In genomic region chrX:150421816-150422215, GRCh38 we compare ENCODE assay signal across 22 cellular contexts. TPM values are rescaled to one million over a fixed set of nuclear protein-coding genes. Genes with fewer than 3 reads are reported as not detected.
DNase-seq lines count a peak whose midpoint lies in the region; TF ChIP-seq lines count a peak whose summit lies in the region.
"Had no signal": no experiment of that assay in that cellular context is flagged by ENCODE, and none has a peak within 500 bp of the region (broad histone marks: within the 10 kb centered on the region; RNA-seq: fewer than 3 reads in every experiment).

No MANE protein-coding gene starts in this region.

- no peak overlapping the region for H3K18ac ChIP-seq in mesenchymal stem cell (ENCODE audit: low read depth in 1 of 2, low read length in 2 of 2)

- no peak overlapping the region for H2BK5ac ChIP-seq in mesenchymal stem cell (ENCODE audit: low read depth, low read length, poor library complexity, severe bottlenecking)

- no peak for TF ChIP-seq EP300 in transverse colon (IDR thresholded peaks at IDR 0.05; ENCODE audit: low read depth)

- H3K23ac ChIP-seq in mesenchymal stem cell (ENCODE audit: low read length in 2 of 2), result no peak overlapping the region

- WGBS in mesenchymal stem cell, result 86% methylated on average over 8 of the region's 8 CpGs
- 75% methylated on average over 8 of the region's 8 CpGs; no CpG with 5 or more reads in 1 of the 2 donors for WGBS in transverse colon (ENCODE audit: low coverage in 1 of 2), 2 donors

- H3K27ac ChIP-seq in ACC112 (ENCODE audit: low read depth, low read length) (no peak overlapping the region), HUES6 (ENCODE audit: low read depth, low read length) (no peak overlapping the region), mesenchymal stem cell (ENCODE audit: low read length, poor library complexity, severe bottlenecking) (no peak overlapping the region), transverse colon (no peak overlapping the region)
- H3K27ac ChIP-seq: adrenal gland, esophagus muscularis mucosa, lower lobe of right lung, VCaP had no signal

- no peak for TF ChIP-seq POLR2A in transverse colon (IDR thresholded peaks at IDR 0.05)

- no peak overlapping the region for H3K4me2 ChIP-seq in mesenchymal stem cell (ENCODE audit: low read length, poor library complexity, severe bottlenecking)

- H2BK15ac ChIP-seq in mesenchymal stem cell (ENCODE audit: low read depth, poor library complexity, severe bottlenecking), result no peak overlapping the region

- intact Hi-C loops in transverse colon (cut with DNase I; ENCODE audit: low total_unique reads), result no loop called here

- H3K9me3 ChIP-seq in HUES6 (ENCODE audit: control insufficient read depth, insufficient read depth, low read depth, low read length) (no peaks in the 10 kb centered on the region), mesenchymal stem cell (ENCODE audit: control insufficient read depth, low read length) (peaks cover 3% of the 10 kb centered on the region), transverse colon (no peaks in the 10 kb centered on the region)
- H3K9me3 ChIP-seq: adrenal gland, esophagus muscularis mucosa, lower lobe of right lung had no signal

- DNase-seq in fibroblast of gingiva (ENCODE audit: low read depth) (peak; percentile 1), mesenchymal stem cell (no peak), transverse colon (no peak), AML-193 (lab: John Stamatoyannopoulos, UW) (no peak), NCI-H526 treated with DMSO at 0.1 percent for 48 hours (lab: John Stamatoyannopoulos, UW) (no peak), dedifferentiated amniotic fluid mesenchymal stem cell (ENCODE audit: extremely low spot score) (no peak)
- DNase-seq: activated CD4-positive, alpha-beta memory T cell treated with anti-CD3 and anti-CD28 coated beads, Interleukin-2, amount 10 ng/mL, durations not matched to agents 7 days and 5 days; activated gamma-delta T cell treated with Interleukin-2 at 50 U/mL for 16 hours; activated T-cell treated with anti-CD3 and anti-CD28 coated beads for 4 hours; adrenal gland; CD8-positive, alpha-beta T cell; effector memory CD4-positive, alpha-beta T cell; GOT3; immature natural killer cell; lower lobe of right lung; NCI-H1048; NCI-H2029 treated with DMSO at 0.1 percent for 48 hours; T-helper 2 cell had no signal

- H3K27me3 ChIP-seq in ACC112 (ENCODE audit: insufficient read depth, low read length) (no peaks in the 10 kb centered on the region), HUES6 (ENCODE audit: control insufficient read depth, insufficient read depth, low read length) (no peaks in the 10 kb centered on the region), mesenchymal stem cell (ENCODE audit: control insufficient read depth in 1 of 2, insufficient read depth in 1 of 2, low read length in 2 of 2) (peaks cover 0 to 3% of the 10 kb centered on the region in 2 experiments), transverse colon (no peaks in the 10 kb centered on the region)
- H3K27me3 ChIP-seq: adrenal gland, esophagus muscularis mucosa had no signal

- H3K9ac ChIP-seq in HUES6 (ENCODE audit: low read length) (no peak overlapping the region), mesenchymal stem cell (ENCODE audit: low read length) (peak overlapping the region; percentile 27)

- H3K79me2 ChIP-seq in ACC112 (ENCODE audit: control insufficient read depth, insufficient read depth, low read length, unreplicated experiment), result no peaks in the 10 kb centered on the region

- H2AFZ ChIP-seq in ACC112 (ENCODE audit: low read length, unreplicated experiment) (no peak overlapping the region), mesenchymal stem cell (ENCODE audit: low read depth, low read length) (no peak overlapping the region)

- H2BK120ac ChIP-seq in mesenchymal stem cell (ENCODE audit: low read depth, low read length), result no peak overlapping the region

- no peak for TF ChIP-seq CTCF in transverse colon (IDR thresholded peaks at IDR 0.05)

- peaks cover 6% of the 10 kb centered on the region for H3K79me1 ChIP-seq in mesenchymal stem cell (replicated peaks; ENCODE audit: low read length, poor library complexity, severe bottlenecking)

- no peak overlapping the region for H2AK5ac ChIP-seq in mesenchymal stem cell (ENCODE audit: low read length, severe bottlenecking)

- H3K14ac ChIP-seq in mesenchymal stem cell (ENCODE audit: low read length in 2 of 2), result no peak overlapping the region

- no peak overlapping the region for H4K91ac ChIP-seq in mesenchymal stem cell (ENCODE audit: low read length)

- in situ Hi-C loops in transverse colon (cut with MboI; ENCODE audit: low pct_ligation_motif_present in 1 of 4, low pct_unique_long_range_greater_than_20kb in 1 of 4, low sequenced_read_pairs in 3 of 4), result no loop called here

- H3K36me3 ChIP-seq in ACC112 (ENCODE audit: insufficient read depth, low read length) (no peaks in the 10 kb centered on the region), HUES6 (ENCODE audit: control insufficient read depth, insufficient read depth, low read length) (no peaks in the 10 kb centered on the region), mesenchymal stem cell (ENCODE audit: control insufficient read depth in 1 of 2, insufficient read depth in 2 of 2, low read depth in 1 of 2, low read length in 2 of 2) (no peaks in the 10 kb centered on the region), transverse colon (no peaks in the 10 kb centered on the region)
- H3K36me3 ChIP-seq: adrenal gland, esophagus muscularis mucosa, lower lobe of right lung had no signal

- H2BK12ac ChIP-seq in mesenchymal stem cell (ENCODE audit: low read length in 2 of 2), result no peak overlapping the region

- H3K4me3 ChIP-seq in ACC112 (ENCODE audit: low read depth, low read length) (peak overlapping the region; percentile 33; the same call in 1 of the 2 replicates), HUES6 (ENCODE audit: low read depth, low read length) (peak overlapping the region; percentile 68; the same call in 1 of the 2 replicates), mesenchymal stem cell (ENCODE audit: insufficient read depth in 1 of 2, low read depth in 1 of 2, low read length in 2 of 2) (peak overlapping the region in 1 of 2 experiments; percentile 26), transverse colon (no peak overlapping the region)
- H3K4me3 ChIP-seq: adrenal gland, esophagus muscularis mucosa, lower lobe of right lung had no signal

- no peaks in the 10 kb centered on the region for H3K4me1 ChIP-seq in ACC112 (ENCODE audit: control insufficient read depth, insufficient read depth, low read length, unreplicated experiment)
- H3K4me1 ChIP-seq in HUES6 (ENCODE audit: control insufficient read depth, insufficient read depth, low read length), result peaks cover 6% of the 10 kb centered on the region; the same call in 1 of the 2 replicates
- H3K4me1 ChIP-seq in mesenchymal stem cell (ENCODE audit: control insufficient read depth, insufficient read depth, low read depth, low read length), result no peaks in the 10 kb centered on the region
- H3K4me1 ChIP-seq in transverse colon, result no peaks in the 10 kb centered on the region
- H3K4me1 ChIP-seq: adrenal gland, lower lobe of right lung had no signal

- no peak overlapping the region for H4K8ac ChIP-seq in mesenchymal stem cell (ENCODE audit: low read length)

- H3K4ac ChIP-seq in mesenchymal stem cell (ENCODE audit: low read depth in 1 of 2, low read length in 2 of 2), result no peak overlapping the region

RNA-seq across cellular contexts. Expression of gene MAMLD1, which starts 58.7 kb away (rescaled TPM):
- 3.4 TPM for polyA plus RNA-seq in mesenchymal stem cell (2013, experiment 1 of 2)
- polyA plus RNA-seq in mesenchymal stem cell (2013, experiment 2 of 2), result 3.3 TPM
- total RNA-seq in transverse colon, result 1 to 10 TPM in 1 of 4 donors, under 1 TPM in 2, not detected in 1; 0.20 to 1.2 (median 0.95) TPM

Comparison
In these comparisons a context has a peak if more than half of its experiments do, and no peak if none do; other contexts are left out.
1. H3K4me3 ChIP-seq: peak in ACC112 (single experiment) and HUES6 (single experiment); none in transverse colon (0 of 4).